Comparison of ENCODE assay signal across 13 cellular contexts in the genomic region with DNA sequence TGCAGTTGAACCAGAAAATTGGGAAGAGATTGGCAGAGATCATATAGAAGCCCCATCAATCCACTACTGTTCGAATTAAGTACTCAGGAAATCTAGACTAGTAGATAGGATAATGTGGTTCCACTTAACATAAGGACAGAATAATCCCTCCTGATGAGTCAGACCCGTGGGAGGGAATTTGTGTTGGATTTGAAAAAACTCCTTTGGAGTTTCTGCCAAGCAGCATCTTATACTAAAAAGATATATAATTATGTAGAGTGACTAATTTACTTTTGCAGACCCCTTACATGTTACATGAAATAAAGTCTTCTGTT.
DNase-seq lines count a peak whose midpoint lies in the region; ATAC-seq and TF ChIP-seq lines count a peak whose summit lies in the region.
"Had no signal": no experiment of that assay in that cellular context is flagged by ENCODE, and none has a peak within 500 bp of the region (broad histone marks: within the 10 kb centered on the region; RNA-seq: fewer than 3 reads in every experiment).

No MANE protein-coding gene starts in this region.

- no peak overlapping the region for H3K4me3 Mint-ChIP-seq in stimulated activated memory B cell treated with anti-CD40 and anti-IgM and Interleukin-4, amounts not matched to agents 10 μg/mL and 1 μg/mL and 100 μg/mL, for 72 hours

- CTCF ChIA-PET in PC-3 (lab: Charles Lee): no interaction called here

- H2AFZ ChIP-seq in PC-3 (ENCODE audit: low read length): no peak overlapping the region

- BruUV-seq in PC-3 (replicated peaks; lab: Mats Ljungman, UMichigan): no TSS peak

- no peaks in the 10 kb centered on the region for H3F3A ChIP-seq in PC-3 (ENCODE audit: low read length, unreplicated experiment)

- H3K79me2 ChIP-seq in PC-3 (ENCODE audit: low read length): no peaks in the 10 kb centered on the region

- H3K9me2 ChIP-seq in PC-3 (replicated peaks; ENCODE audit: low read length): no peaks in the 10 kb centered on the region

- H3K36me3 Mint-ChIP-seq in stimulated activated memory B cell treated with anti-CD40 and anti-IgM and Interleukin-4, amounts not matched to agents 10 μg/mL and 1 μg/mL and 100 μg/mL, for 72 hours: no peaks in the 10 kb centered on the region

- H3K4me1 Mint-ChIP-seq in stimulated activated memory B cell treated with anti-CD40 and anti-IgM and Interleukin-4, amounts not matched to agents 10 μg/mL and 1 μg/mL and 100 μg/mL, for 72 hours: no peaks in the 10 kb centered on the region

- no peak overlapping the region for H3K4me3 ChIP-seq in PC-3 (ENCODE audit: low read length)
- H3K4me3 ChIP-seq: left lung, right lobe of liver had no signal

- H3K27ac ChIP-seq in PC-3 (ENCODE audit: low read length): no peak overlapping the region
- H3K27ac ChIP-seq: KMS-11, left lung, right lobe of liver, VCaP had no signal

- H3K27me3 Mint-ChIP-seq in stimulated activated memory B cell treated with anti-CD40 and anti-IgM and Interleukin-4, amounts not matched to agents 10 μg/mL and 1 μg/mL and 100 μg/mL, for 72 hours: peaks cover 26% of the 10 kb centered on the region

- intact Hi-C loops in PC-3 (cut with micrococcal nuclease): no loop called here

- no peaks in the 10 kb centered on the region for H3K9me3 ChIP-seq in PC-3 (ENCODE audit: low read length)
- H3K9me3 ChIP-seq: left lung, right lobe of liver had no signal

- no peaks in the 10 kb centered on the region for H3K9me3 Mint-ChIP-seq in stimulated activated memory B cell treated with anti-CD40 and anti-IgM and Interleukin-4, amounts not matched to agents 10 μg/mL and 1 μg/mL and 100 μg/mL, for 72 hours

- no peaks in the 10 kb centered on the region for H3K27me3 ChIP-seq in PC-3 (ENCODE audit: low read length)
- H3K27me3 ChIP-seq: left lung, right lobe of liver had no signal

- no peak for TF ChIP-seq CTCF in PC-3 (conservative IDR thresholded peaks at IDR 0.05; ENCODE audit: low read depth, low read length)

- no peaks in the 10 kb centered on the region for H3K4me1 ChIP-seq in PC-3 (ENCODE audit: insufficient read depth, low read length)
- H3K4me1 ChIP-seq: right lobe of liver had no signal

- H3K27ac Mint-ChIP-seq in stimulated activated memory B cell treated with anti-CD40 and anti-IgM and Interleukin-4, amounts not matched to agents 10 μg/mL and 1 μg/mL and 100 μg/mL, for 72 hours: no peak overlapping the region

- H3K9ac ChIP-seq in PC-3 (ENCODE audit: low read length): no peak overlapping the region
- H3K9ac ChIP-seq: KMS-11 had no signal

- DNase-seq in GM04504 (ENCODE audit: low read depth) (peak; percentile 56), PC-3 (peak; percentile 54), epidermal melanocyte (ENCODE audit: insufficient read length, low spot score) (peak; percentile 42), putamen (ENCODE audit: low spot score) (peak; percentile 53), OCI-M1 (lab: John Stamatoyannopoulos, UW) (no peak), NCI-H128 (lab: John Stamatoyannopoulos, UW; ENCODE audit: unreplicated experiment) (no peak)
- DNase-seq: activated gamma-delta T cell, left lung, right lobe of liver had no signal

- ATAC-seq in PC-3 (no peak), HG02610 (IDR thresholded peaks at IDR 0.05; ENCODE audit: unreplicated experiment) (no peak)
- ATAC-seq in stimulated activated memory B cell treated with anti-CD40 and anti-IgM and Interleukin-4, amounts not matched to agents 10 μg/mL and 1 μg/mL and 100 μg/mL, for 72 hours: no peak
- ATAC-seq: left lung, right lobe of liver had no signal

- H4K20me1 ChIP-seq in PC-3 (ENCODE audit: low read length): no peaks in the 10 kb centered on the region

- POLR2A ChIA-PET in PC-3 (lab: Charles Lee; ENCODE audit: unreplicated experiment): no interaction called here

- H3K4me2 ChIP-seq in PC-3 (ENCODE audit: low read length): no peak overlapping the region
- H3K4me2 ChIP-seq: KMS-11 had no signal

- H3K36me3 ChIP-seq in PC-3 (ENCODE audit: low read depth, low read length): no peaks in the 10 kb centered on the region
- H3K36me3 ChIP-seq: left lung, right lobe of liver had no signal

Comparison
In these comparisons a context has a peak if more than half of its experiments do, and no peak if none do; other contexts are left out.
1. DNase-seq: peak in GM04504 (single experiment), PC-3 (single experiment), epidermal melanocyte (single experiment) and putamen (single experiment); none in OCI-M1 (single experiment) and NCI-H128 (single experiment).